In genomic region chr19:45178262-45179062, GRCh38 we compare ENCODE assay signal across 8 cellular contexts. TPM values are rescaled to one million over a fixed set of nuclear protein-coding genes. Genes with fewer than 3 reads are reported as not detected.
DNase-seq lines count a peak whose midpoint lies in the region; ATAC-seq and TF ChIP-seq lines count a peak whose summit lies in the region.

TSS of gene BLOC1S3 (plus strand) at chr19:45178784. CDS start at chr19:45179297, 513 bp downstream.

- peak within 1 kb of the TSS; percentile 77 for H3K27ac ChIP-seq in cingulate gyrus (ENCODE audit: low read depth, low read length)

- CTCF ChIA-PET in BJ (lab: Yijun Ruan, JAX), result interaction anchor here (0.9 to 1.9 kb wide), 10 partner anchors 9 to 160 kb away, joined by 3 to 6 read pairs (median 4); partner anchors contain the start of genes NKPD1 and PPP1R37
- CTCF ChIA-PET in activated CD4-positive, alpha-beta T cell treated with anti-CD3 and anti-CD28 coated beads for 36 hours (lab: Charles Lee), result interaction anchor here (0.6 to 2.5 kb wide), 18 partner anchors 8 to 468 kb away, joined by 3 to 9 read pairs (median 3); partner anchors contain the start of genes CLASRP and NECTIN2

- H3K27ac Mint-ChIP-seq in activated CD4-positive, alpha-beta T cell treated with anti-CD3 and anti-CD28 coated beads for 36 hours, result peak within 1 kb of the TSS; percentile 94

- intact Hi-C loops in activated CD4-positive, alpha-beta T cell treated with anti-CD3 and anti-CD28 coated beads for 36 hours (cut with DNase I, micrococcal nuclease), result loop anchor here (1.0 to 5.0 kb wide), 24 partner anchors 25 to 817 kb away; partner anchors contain the start of genes GEMIN7 (in 2 of the 2), RELB (in 2 of the 2), CCDC61 (in 1 of the 2) and CLASRP (in 1 of the 2)

- ATAC-seq in HG03442 (IDR thresholded peaks at IDR 0.05; ENCODE audit: unreplicated experiment), result peak; percentile 79
- peak; percentile 90 for ATAC-seq in activated CD4-positive, alpha-beta T cell treated with anti-CD3 and anti-CD28 coated beads for 36 hours

- H3K36me3 Mint-ChIP-seq in activated CD4-positive, alpha-beta T cell treated with anti-CD3 and anti-CD28 coated beads for 36 hours (ENCODE audit: low read depth), result peaks cover 8% of the 10 kb centered on the region

- DNase-seq in BJ (ENCODE audit: low read depth), result peak; percentile 100
- peak; percentile 97 for DNase-seq in GM19238 (ENCODE audit: insufficient read length, low spot score)
- DNase-seq in NCI-H524 (lab: John Stamatoyannopoulos, UW), result peak; percentile 98 to 100
- peak; percentile 100 for DNase-seq in activated CD4-positive, alpha-beta T cell treated with anti-CD3 and anti-CD28 coated beads for 36 hours
- DNase-seq in kidney glomerular epithelial cell (lab: John Stamatoyannopoulos, UW), result peak; percentile 100
- DNase-seq in stimulated activated CD4-positive, alpha-beta T cell treated with anti-CD3 and anti-CD28 coated beads, Interleukin-1b, Interleukin-23, amount 100 ng/mL, for 1 hour (ENCODE audit: low read depth in 2 of 2), result peak; percentile 97 to 99

- no peaks in the 10 kb centered on the region for H3K27me3 ChIP-seq in BJ (ENCODE audit: control insufficient read depth, insufficient read depth, low read length)

- TF ChIP-seq CTCF in BJ (IDR thresholded peaks at IDR 0.05; ENCODE audit: insufficient read depth, low read depth, low read length), result peak; percentile 35; the same call in 1 of the 2 replicates

- H3K9me3 Mint-ChIP-seq in activated CD4-positive, alpha-beta T cell treated with anti-CD3 and anti-CD28 coated beads for 36 hours (ENCODE audit: low read depth), result no peaks in the 10 kb centered on the region

- peaks cover 3% of the 10 kb centered on the region; the same call in 1 of the 2 replicates for H3K36me3 ChIP-seq in BJ (ENCODE audit: control insufficient read depth, insufficient read depth, low read length)

- H3K4me1 Mint-ChIP-seq in activated CD4-positive, alpha-beta T cell treated with anti-CD3 and anti-CD28 coated beads for 36 hours, result peaks cover 29% of the 10 kb centered on the region

- peak within 1 kb of the TSS; percentile 92 for H3K4me3 ChIP-seq in BJ (ENCODE audit: low read depth, low read length)

- H3K4me3 Mint-ChIP-seq in activated CD4-positive, alpha-beta T cell treated with anti-CD3 and anti-CD28 coated beads for 36 hours, result peak within 1 kb of the TSS; percentile 91

- POLR2A ChIA-PET in BJ (lab: Charles Lee), result interaction anchor here (0.7 kb wide), 1 partner anchor 9 kb away, joined by 3 read pairs; no protein-coding TSS in a partner anchor
- POLR2A ChIA-PET in activated CD4-positive, alpha-beta T cell treated with anti-CD3 and anti-CD28 coated beads for 36 hours (lab: Charles Lee), result interaction anchor here (0.5 to 1.5 kb wide), 16 partner anchors 8 to 464 kb away, joined by 3 to 8 read pairs (median 3); partner anchors contain the start of genes CLPTM1, GEMIN7 and TOMM40

- H3K27me3 Mint-ChIP-seq in activated CD4-positive, alpha-beta T cell treated with anti-CD3 and anti-CD28 coated beads for 36 hours, result no peaks in the 10 kb centered on the region

RNA-seq across cellular contexts. Expression of gene BLOC1S3, which starts in this region (rescaled TPM):
- 7.1 and 8.3 TPM in 2 replicates for polyA plus RNA-seq in BJ (2011; rRNA removed)
- 9.7 and 12.5 TPM in 2 replicates for polyA minus RNA-seq in BJ (2011; rRNA and poly(A)+ RNA removed)
- total RNA-seq in activated CD4-positive, alpha-beta T cell treated with anti-CD3 and anti-CD28 coated beads for 36 hours, result 10 to 100 TPM; 10.7 to 11.2 TPM

Comparison
In these comparisons a context has a peak if more than half of its experiments do, and no peak if none do; other contexts are left out.
1. Peak in every context shown above with its lines: DNase-seq, ATAC-seq, H3K4me3 ChIP-seq and H3K27ac ChIP-seq.